ENCODE assay signal across 13 cellular contexts in the genomic region with DNA sequence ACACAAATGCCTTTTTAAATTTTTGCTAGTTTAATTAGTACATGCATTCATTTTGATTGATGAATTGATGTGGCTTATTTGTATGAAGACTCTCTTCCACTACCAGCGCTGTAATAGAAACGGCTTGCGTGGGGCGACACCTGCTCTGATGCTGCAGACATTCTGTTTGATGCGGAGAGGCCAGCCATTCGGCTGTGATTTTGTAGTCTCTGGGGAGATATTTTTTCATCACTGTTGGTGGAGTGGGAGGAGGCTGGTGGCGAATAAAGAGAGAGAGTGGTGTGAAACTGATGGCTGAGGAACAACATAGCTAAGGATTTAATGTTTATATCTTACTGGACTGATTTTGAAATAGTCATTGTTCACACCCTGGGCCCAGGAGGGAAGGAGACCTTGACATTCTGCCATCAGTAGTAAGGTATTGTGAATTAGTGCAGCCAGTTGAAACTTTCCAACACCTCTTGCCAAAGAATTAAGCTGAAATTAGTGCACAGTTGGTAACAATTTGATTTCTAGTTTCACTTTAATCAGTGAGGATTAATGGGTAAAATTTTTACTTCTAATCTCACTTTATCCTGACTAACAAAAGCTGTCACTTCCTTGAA.
A peak's percentile ranks its signal among the peaks of the same experiment; 100 is the strongest.
DNase-seq lines count a peak whose midpoint lies in the region; ATAC-seq lines count a peak whose summit lies in the region.
"Had no signal": no experiment of that assay in that cellular context is flagged by ENCODE, and none has a peak within 500 bp of the region (broad histone marks: within the 10 kb centered on the region; RNA-seq: fewer than 3 reads in every experiment).

No MANE protein-coding gene starts in this region.

- peak; percentile 39 for ATAC-seq in GM19372 (IDR thresholded peaks at IDR 0.05; ENCODE audit: low read depth, unreplicated experiment)
- ATAC-seq in HG03442 (IDR thresholded peaks at IDR 0.05; ENCODE audit: unreplicated experiment) = peak; percentile 23
- no peak for ATAC-seq in HG02840 (IDR thresholded peaks at IDR 0.05; ENCODE audit: low FRiP score, unreplicated experiment)

- DNase-seq in amygdala (lab: John Stamatoyannopoulos, UW) (peak in 30 of 56 donors; percentile 1 to 71 (median 22)), retina (peak; percentile 47), NCI-H146 treated with DMSO at 0.1 percent for 48 hours (lab: John Stamatoyannopoulos, UW; ENCODE audit: unreplicated experiment) (no peak), KBM-7 (no peak)
- no peak for DNase-seq in activated T-cell treated with anti-CD3 and anti-CD28 coated beads, Interleukin-2, amount 50 U/mL, for 1 hour
- DNase-seq: activated CD4-positive, alpha-beta memory T cell treated with anti-CD3 and anti-CD28 coated beads for 36 hours; HCEC 1CT; NCI-H446; SK-N-SH; stimulated activated CD4-positive, alpha-beta T cell treated with anti-CD3 and anti-CD28 coated beads, Interleukin-12 subunit alpha, Interleukin-12 subunit beta, amount 100 ng/mL, for 4 hours had no signal

- in situ Hi-C loops in KBM-7 (cut with MboI; ENCODE audit: low pct_unique_long_range_greater_than_20kb, low sequenced_read_pairs) = no loop called here

Comparison
In these comparisons a context has a peak if more than half of its experiments do, and no peak if none do; other contexts are left out.
1. DNase-seq: peak in amygdala (30 of 56) and retina (single experiment); none in activated T-cell treated with anti-CD3 and anti-CD28 coated beads, Interleukin-2, amount 50 U/mL, for 1 hour (single experiment), NCI-H146 treated with DMSO at 0.1 percent for 48 hours (single experiment) and KBM-7 (single experiment).